In genomic region chr12:120056739-120057138, GRCh38 we compare ENCODE assay signal across 21 cellular contexts. TPM values are rescaled to one million over a fixed set of nuclear protein-coding genes. Genes with fewer than 3 reads are reported as not detected.
DNase-seq lines count a peak whose midpoint lies in the region; ATAC-seq, FAIRE-seq and TF ChIP-seq lines count a peak whose summit lies in the region.
"Had no signal": no experiment of that assay in that cellular context is flagged by ENCODE, and none has a peak within 500 bp of the region (broad histone marks: within the 10 kb centered on the region; RNA-seq: fewer than 3 reads in every experiment).

No MANE protein-coding gene starts in this region.

- no peaks in the 10 kb centered on the region for H3K9me3 ChIP-seq in mammary epithelial cell (replicated peaks; ENCODE audit: insufficient read depth, low read length)
- no peaks in the 10 kb centered on the region for H3K9me3 ChIP-seq in HEK293 (ENCODE audit: control insufficient read depth, insufficient read depth, low read depth, low read length)
- H3K9me3 ChIP-seq in K562 (replicated peaks; ENCODE audit: control insufficient read depth, insufficient read depth, low read depth, low read length), result no peaks in the 10 kb centered on the region; the same call in 1 of the 2 replicates
- H3K9me3 ChIP-seq: BLaER1, SJSA1 had no signal

- peaks cover 3% of the 10 kb centered on the region for H3K9me1 ChIP-seq in K562 (ENCODE audit: control insufficient read depth, insufficient read depth, low read length)

- TF ChIP-seq EP300 in K562 (IDR thresholded peaks at IDR 0.05; ENCODE audit: low read length), result no peak

- no peak overlapping the region for H3K4me3 Mint-ChIP-seq in MCF 10A (ENCODE audit: unreplicated experiment)
- H3K4me3 Mint-ChIP-seq: CD8-positive, alpha-beta T cell had no signal

- BruUV-seq in MCF 10A (replicated peaks; lab: Mats Ljungman, UMichigan) (no TSS peak), mammary epithelial cell (replicated peaks; lab: Mats Ljungman, UMichigan) (no TSS peak), K562 (replicated peaks; lab: Mats Ljungman, UMichigan) (no TSS peak)

- FAIRE-seq in K562 (lab: Jason Lieb, UNC), result no peak
- FAIRE-seq: GM19239 had no signal

- H3K4me2 ChIP-seq in mammary epithelial cell (ENCODE audit: insufficient read depth, low read depth, low read length), result no peak overlapping the region
- no peak overlapping the region for H3K4me2 ChIP-seq in K562 (ENCODE audit: insufficient read depth, low read length)
- H3K4me2 ChIP-seq: BLaER1 had no signal

- H3K27me3 Mint-ChIP-seq in MCF 10A (ENCODE audit: insufficient read depth, unreplicated experiment), result no peaks in the 10 kb centered on the region

- CTCF ChIA-PET in MCF 10A (lab: Yijun Ruan, JAX), result no interaction called here
- CTCF ChIA-PET in mammary epithelial cell (lab: Charles Lee; ENCODE audit: low non-redundant PET), result no interaction called here
- CTCF ChIA-PET in HEK293 (lab: Yijun Ruan, JAX), result no interaction called here
- CTCF ChIA-PET in K562 (lab: Yijun Ruan, JAX; ENCODE audit: low intra/inter-chr PET ratio), result no interaction called here

- peak overlapping the region; percentile 88 for H3K27ac Mint-ChIP-seq in MCF 10A (ENCODE audit: low read depth, unreplicated experiment)
- H3K27ac Mint-ChIP-seq: CD8-positive, alpha-beta T cell had no signal

- H3K9me3 Mint-ChIP-seq in MCF 10A (ENCODE audit: unreplicated experiment), result peaks cover 8% of the 10 kb centered on the region

- H3K79me2 ChIP-seq in mammary epithelial cell (ENCODE audit: insufficient read depth, low read length), result no peaks in the 10 kb centered on the region
- no peaks in the 10 kb centered on the region for H3K79me2 ChIP-seq in K562 (ENCODE audit: control insufficient read depth, insufficient read depth, low read length)

- no peaks in the 10 kb centered on the region for H3K36me3 Mint-ChIP-seq in MCF 10A (ENCODE audit: insufficient read depth, unreplicated experiment)

- H3K27me3 ChIP-seq in mammary epithelial cell (ENCODE audit: insufficient read depth, low read length) (no peaks in the 10 kb centered on the region), K562 (ENCODE audit: control insufficient read depth in 2 of 2, insufficient read depth in 2 of 2, low read length in 2 of 2) (peaks cover 31 to 52% of the 10 kb centered on the region in 2 experiments)
- H3K27me3 ChIP-seq: BLaER1 had no signal

- H3K27ac ChIP-seq in mammary epithelial cell (ENCODE audit: insufficient read depth, low read depth, low read length) (no peak overlapping the region), HEK293 (ENCODE audit: extremely low read depth, low read depth, low read length) (no peak overlapping the region), K562 (ENCODE audit: extremely low read depth, low read depth, low read length) (no peak overlapping the region)
- H3K27ac ChIP-seq: BLaER1, HL-60, SJSA1 had no signal

- intact Hi-C loops in MCF 10A (cut with micrococcal nuclease), result no loop called here
- intact Hi-C loops in mammary epithelial cell (cut with micrococcal nuclease), result no loop called here
- intact Hi-C loops in K562 (cut with micrococcal nuclease), result no loop called here

- H3K36me3 ChIP-seq in mammary epithelial cell (ENCODE audit: insufficient read depth, low read length), result no peaks in the 10 kb centered on the region
- H3K36me3 ChIP-seq in HEK293 (ENCODE audit: control insufficient read depth in 2 of 2, insufficient read depth in 1 of 2, low read length in 2 of 2), result no peaks in the 10 kb centered on the region
- no peaks in the 10 kb centered on the region for H3K36me3 ChIP-seq in K562 (ENCODE audit: control insufficient read depth, insufficient read depth, low read length)
- H3K36me3 ChIP-seq: BLaER1, SJSA1 had no signal

- no peak; the same call in 2 of the 3 replicates for ATAC-seq in K562
- ATAC-seq: CD8-positive, alpha-beta T cell had no signal

- H3K9ac ChIP-seq in mammary epithelial cell (ENCODE audit: insufficient read depth, low read length), result no peak overlapping the region
- H3K9ac ChIP-seq in K562 (ENCODE audit: insufficient read depth in 1 of 2, low read depth in 2 of 2, low read length in 2 of 2), result no peak overlapping the region
- H3K9ac ChIP-seq: BLaER1 had no signal

- H3K4me1 Mint-ChIP-seq in MCF 10A (ENCODE audit: insufficient read depth, unreplicated experiment), result peaks cover 29% of the 10 kb centered on the region

- in situ Hi-C loops in mammary epithelial cell (cut with MboI; ENCODE audit: low sequenced_read_pairs in 2 of 2), result no loop called here
- in situ Hi-C loops in K562 (cut with MboI), result no loop called here

- H3K4me1 ChIP-seq in mammary epithelial cell (ENCODE audit: insufficient read depth, low read length), result peaks cover 26% of the 10 kb centered on the region
- H3K4me1 ChIP-seq in HEK293 (ENCODE audit: control insufficient read depth, insufficient read depth, low read length), result no peaks in the 10 kb centered on the region
- peaks cover 0 to 3% of the 10 kb centered on the region in 2 experiments; a peak in 1 of 5 replicates for H3K4me1 ChIP-seq in K562 (replicated peaks in 1 of 2; ENCODE audit: control insufficient read depth in 2 of 2, insufficient read depth in 2 of 2, low read length in 2 of 2)
- H3K4me1 ChIP-seq: SJSA1 had no signal

- H2AFZ ChIP-seq in mammary epithelial cell (ENCODE audit: low read depth, low read length) (no peak overlapping the region), K562 (ENCODE audit: low read depth, low read length) (no peak overlapping the region)

- DNase-seq in MCF 10A (ENCODE audit: unreplicated experiment), result no peak
- no peak for DNase-seq in mammary epithelial cell
- DNase-seq in K562 (ENCODE audit: extremely low read depth in 1 of 4, low spot score in 3 of 4), result peak in 1 of 4 experiments; percentile 9
- no peak for DNase-seq in NK-92 (lab: John Stamatoyannopoulos, UW; ENCODE audit: unreplicated experiment)
- DNase-seq in C1 segment of cervical spinal cord (lab: John Stamatoyannopoulos, UW), result no peak
- no peak for DNase-seq in amniotic stem cell (lab: John Stamatoyannopoulos, UW)
- DNase-seq: CD8-positive, alpha-beta T cell; DMS53; GOT3; HCEC 1CT; KG1; NCI-H1092 treated with DMSO at 0.1 percent for 48 hours; NCI-H2029 treated with DMSO at 0.1 percent for 48 hours; NCI-H226; NCI-H526; T-helper 1 cell had no signal

- TF ChIP-seq CTCF in MCF 10A (IDR thresholded peaks at IDR 0.05; ENCODE audit: unreplicated experiment) (no peak), mammary epithelial cell (conservative IDR thresholded peaks at IDR 0.05 in 1 of 2, IDR thresholded peaks at IDR 0.05 in 1 of 2; ENCODE audit: extremely low read depth in 1 of 2, insufficient read depth in 1 of 2, low read depth in 1 of 2, low read length in 2 of 2) (no peak), HEK293 (tag by site-specific recombination; IDR thresholded peaks at IDR 0.05) (no peak), K562 (IDR thresholded peaks at IDR 0.05 in 2 of 3, conservative IDR thresholded peaks at IDR 0.05 in 1 of 3; ENCODE audit: insufficient read depth in 2 of 3, low read depth in 1 of 3, low read length in 3 of 3) (no peak)

- WGBS in mammary epithelial cell (ENCODE audit: low coverage, missing lambda C conversion rate), result 47% methylated on average over 5 of the region's 5 CpGs
- WGBS in K562 (ENCODE audit: insufficient coverage, low coverage, missing lambda C conversion rate), result 0% methylated on average over 5 of the region's 5 CpGs

- TF ChIP-seq POLR2A in K562 (conservative IDR thresholded peaks at IDR 0.05), result no peak

- dilution Hi-C loops in mammary epithelial cell (cut with HindIII; ENCODE audit: low sequenced_read_pairs), result no loop called here

- no peak for TF ChIP-seq RAD21 in K562 (CRISPR knock-in tag; conservative IDR thresholded peaks at IDR 0.05 in 1 of 2, IDR thresholded peaks at IDR 0.05 in 1 of 2)

- no peaks in the 10 kb centered on the region for H4K20me1 ChIP-seq in mammary epithelial cell (ENCODE audit: insufficient read depth, low read length)
- H4K20me1 ChIP-seq in K562 (replicated peaks; ENCODE audit: control insufficient read depth, insufficient read depth, low read length), result no peaks in the 10 kb centered on the region; the same call in 1 of the 2 replicates
- H4K20me1 ChIP-seq: BLaER1 had no signal

- POLR2A ChIA-PET in MCF 10A (lab: Yijun Ruan, JAX), result interaction anchor here (0.8 to 5.6 kb wide), 6 partner anchors 8 to 67 kb away, joined by 4 to 47 read pairs (median 6); partner anchors contain the start of gene BICDL1
- POLR2A ChIA-PET in HEK293 (lab: Yijun Ruan, JAX), result no interaction called here
- POLR2A ChIA-PET in K562 (lab: Yijun Ruan, JAX), result interaction anchor here (1.5 kb wide), 1 partner anchor 235 kb away, joined by 5 read pairs; the partner anchor contains the start of gene RNU4-2

- H3K4me3 ChIP-seq in mammary epithelial cell (replicated peaks in 1 of 3; ENCODE audit: insufficient read depth in 1 of 3, low read depth in 2 of 3, low read length in 3 of 3) (no peak overlapping the region), HEK293 (ENCODE audit: low read depth, low read length) (no peak overlapping the region), K562 (no peak overlapping the region)
- H3K4me3 ChIP-seq: BLaER1, SJSA1 had no signal

TF ChIP-seq in HEK293, 187 proteins besides CTCF, POLR2A, EP300 and RAD21 (continues in another document):
- no peak for TF ChIP-seq ZNF214 (tag by site-specific recombination; IDR thresholded peaks at IDR 0.05; ENCODE audit: borderline replicate concordance)

RNA-seq across cellular contexts. Expression of gene RAB35, which starts 59.8 kb away (rescaled TPM):
- total RNA-seq in MCF 10A (2022) (54.4 and 57.8 TPM in 2 replicates), mammary epithelial cell (10 to 100 TPM; 19.3 to 60.4 TPM), K562 (2014; rRNA removed) (38.9 and 47.9 TPM in 2 replicates), K562 (2014; rRNA removed; fragmentation: Illumina TruSeq; extraction: Trizol) (19.5 and 22.9 TPM in 2 replicates), K562 (2015; rRNA removed; fragmentation: Illumina TruSeq; extraction: Trizol) (36.0 and 36.6 TPM in 2 replicates), K562 (2021) (66.8 and 76.3 TPM in 2 replicates)
- polyA plus RNA-seq in mammary epithelial cell (39.4 TPM), K562 (2011; rRNA removed) (32.4 and 45.4 TPM in 2 replicates), K562 (2014; fragmentation: Illumina TruSeq; extraction: Trizol) (42.0 and 54.4 TPM in 2 replicates), K562 (2014; fragmentation: Nextera tagmentation; extraction: Ambion mirVana) (under 1 TPM; 0.65 to 0.94 TPM), K562 (2014; rRNA removed) (49.1 and 50.6 TPM in 2 replicates)
- polyA minus RNA-seq in mammary epithelial cell, result 70.6 TPM
- total RNA-seq in K562 (2011; cell fraction: chromatin; rRNA removed; ENCODE audit: low replicate concordance), result 15.2 and 30.6 TPM in 2 replicates
- total RNA-seq in K562 (2011; cell fraction: nucleolus; rRNA removed), result 19.2 and 20.5 TPM in 2 replicates
- 14.8 and 17.9 TPM in 2 replicates for total RNA-seq in K562 (2011; cell fraction: nucleoplasm; rRNA removed)
- polyA plus RNA-seq in K562 (2011; cell fraction: cytosol; rRNA removed), result 39.4 and 72.9 TPM in 2 replicates
- polyA plus RNA-seq in K562 (2011; cell fraction: nucleus; rRNA removed), result 23.4 and 33.0 TPM in 2 replicates
- 42.4 and 50.7 TPM in 2 replicates for polyA plus RNA-seq in K562 (2012)
- polyA minus RNA-seq in K562 (2011; rRNA and poly(A)+ RNA removed), result 50.9 and 115 TPM in 2 replicates
- polyA minus RNA-seq in K562 (2011; cell fraction: cytosol; rRNA and poly(A)+ RNA removed), result 29.8 and 41.0 TPM in 2 replicates
- 6.7 and 6.9 TPM in 2 replicates for polyA minus RNA-seq in K562 (2011; cell fraction: nucleus; rRNA and poly(A)+ RNA removed)
